8 cellular contexts compared by ENCODE assay signal in the genomic region with DNA sequence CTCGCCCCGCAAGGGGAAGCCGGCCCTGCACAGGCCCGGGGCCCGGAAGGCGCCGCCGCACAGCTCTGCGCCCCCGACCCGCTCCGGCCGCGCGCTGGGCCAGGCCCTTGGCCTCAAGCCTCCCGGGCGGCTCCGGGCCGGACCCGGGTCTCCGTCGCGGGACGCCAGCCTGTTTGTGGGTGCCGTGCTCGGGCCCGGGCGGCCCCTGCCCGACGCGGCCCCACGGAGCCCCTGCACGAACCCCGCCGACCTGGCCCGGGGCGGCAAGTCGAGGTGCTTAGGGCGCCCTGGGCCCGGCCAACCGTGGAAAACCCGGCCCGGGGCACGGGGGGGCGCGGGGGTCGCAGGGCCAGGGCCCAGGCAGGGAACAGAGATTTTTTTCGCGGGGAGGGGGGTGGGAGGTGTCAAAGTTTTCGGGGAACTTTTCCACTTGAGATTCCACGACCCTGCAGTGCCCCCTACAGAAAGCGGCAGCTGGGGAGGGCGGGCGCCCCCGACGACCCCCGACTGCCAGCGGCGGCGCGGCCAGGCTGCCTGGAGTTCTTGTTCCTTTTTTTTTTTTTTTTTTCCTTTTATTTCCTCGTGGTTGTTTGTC. TPM values are rescaled to one million over a fixed set of nuclear protein-coding genes. Genes with fewer than 3 reads are reported as not detected.
A peak's percentile ranks its signal among the peaks of the same experiment; 100 is the strongest.
DNase-seq lines count a peak whose midpoint lies in the region; ATAC-seq and TF ChIP-seq lines count a peak whose summit lies in the region.

No MANE protein-coding gene starts in this region.

- ATAC-seq in HG03280 (IDR thresholded peaks at IDR 0.05; ENCODE audit: unreplicated experiment) (peak; percentile 20), GM18861 (IDR thresholded peaks at IDR 0.05; ENCODE audit: unreplicated experiment) (no peak)
- ATAC-seq in activated CD8-positive, alpha-beta T cell treated with anti-CD3 and anti-CD28 coated beads for 36 hours: peak; percentile 7

- peaks cover 26% of the 10 kb centered on the region for H3K36me3 Mint-ChIP-seq in activated CD8-positive, alpha-beta T cell treated with anti-CD3 and anti-CD28 coated beads for 36 hours (ENCODE audit: low read depth)
- no peaks in the 10 kb centered on the region for H3K36me3 Mint-ChIP-seq in nephron progenitor cell (ENCODE audit: low read depth)

- DNase-seq in GM13976 (ENCODE audit: low spot score): peak; percentile 78
- peak; percentile 52 for DNase-seq in activated CD8-positive, alpha-beta T cell treated with anti-CD3 and anti-CD28 coated beads for 36 hours
- no peak for DNase-seq in epithelial cell of proximal tubule (ENCODE audit: low read depth)
- peak; percentile 54 for DNase-seq in nephron progenitor cell
- DNase-seq in epidermal melanocyte (ENCODE audit: insufficient read length, low spot score): no peak
- no peak for DNase-seq in mesenteric fat pad (ENCODE audit: low spot score)

- POLR2A ChIA-PET in activated CD8-positive, alpha-beta T cell treated with anti-CD3 and anti-CD28 coated beads for 36 hours (lab: Charles Lee): interaction anchor here (0.9 to 3.0 kb wide), 16 partner anchors 9 to 382 kb away, joined by 3 to 16 read pairs (median 5); a partner anchor contains a TSS

- H3K27ac Mint-ChIP-seq in activated CD8-positive, alpha-beta T cell treated with anti-CD3 and anti-CD28 coated beads for 36 hours: peak overlapping the region; percentile 95
- H3K27ac Mint-ChIP-seq in nephron progenitor cell: peak overlapping the region; percentile 99

- H3K27me3 Mint-ChIP-seq in activated CD8-positive, alpha-beta T cell treated with anti-CD3 and anti-CD28 coated beads for 36 hours: no peaks in the 10 kb centered on the region
- peaks cover 25% of the 10 kb centered on the region for H3K27me3 Mint-ChIP-seq in nephron progenitor cell (ENCODE audit: low read depth, poor library complexity)

- peak overlapping the region; percentile 93 for H3K4me3 ChIP-seq in epithelial cell of proximal tubule (ENCODE audit: low read depth, low read length)

- H3K4me1 Mint-ChIP-seq in activated CD8-positive, alpha-beta T cell treated with anti-CD3 and anti-CD28 coated beads for 36 hours (ENCODE audit: low read depth): peaks cover 12% of the 10 kb centered on the region
- H3K4me1 Mint-ChIP-seq in nephron progenitor cell: peaks cover 63% of the 10 kb centered on the region

- no peaks in the 10 kb centered on the region for H3K9me3 Mint-ChIP-seq in activated CD8-positive, alpha-beta T cell treated with anti-CD3 and anti-CD28 coated beads for 36 hours
- no peaks in the 10 kb centered on the region for H3K9me3 Mint-ChIP-seq in nephron progenitor cell

- TF ChIP-seq CTCF in GM13976 (IDR thresholded peaks at IDR 0.05; ENCODE audit: borderline replicate concordance, control extremely low read depth, extremely low read depth, insufficient read depth, missing control alignments) (peak; percentile 60), epithelial cell of proximal tubule (conservative IDR thresholded peaks at IDR 0.05; ENCODE audit: low read depth, low read length) (no peak), nephron progenitor cell (IDR thresholded peaks at IDR 0.05) (no peak)
- no peak for TF ChIP-seq CTCF in activated CD8-positive, alpha-beta T cell treated with anti-CD3 and anti-CD28 coated beads for 36 hours (IDR thresholded peaks at IDR 0.05)

- CTCF ChIA-PET in activated CD8-positive, alpha-beta T cell treated with anti-CD3 and anti-CD28 coated beads for 36 hours (lab: Charles Lee): interaction anchor here (0.5 to 3.3 kb wide), 16 partner anchors 8 to 378 kb away, joined by 3 to 24 read pairs (median 4); a partner anchor contains a TSS

- in situ Hi-C loops in GM13976 (cut with MboI; ENCODE audit: low sequenced_read_pairs, unreplicated experiment): no loop called here

- intact Hi-C loops in activated CD8-positive, alpha-beta T cell treated with anti-CD3 and anti-CD28 coated beads for 36 hours (cut with micrococcal nuclease): loop anchor here (5.0 kb wide), 3 partner anchors 42 to 413 kb away; a partner anchor contains a TSS

- peak overlapping the region; percentile 93 for H3K4me3 Mint-ChIP-seq in activated CD8-positive, alpha-beta T cell treated with anti-CD3 and anti-CD28 coated beads for 36 hours
- peak overlapping the region; percentile 99 for H3K4me3 Mint-ChIP-seq in nephron progenitor cell

RNA-seq across cellular contexts. Expression of a gene that starts 0.8 kb away (rescaled TPM):
- 100 to 1,000 TPM; 108 to 109 TPM for total RNA-seq in activated CD8-positive, alpha-beta T cell treated with anti-CD3 and anti-CD28 coated beads for 36 hours
- 10.4 and 14.4 TPM in 2 replicates for total RNA-seq in epithelial cell of proximal tubule
- 44.9 TPM for total RNA-seq in mesenteric fat pad

RNA-seq across cellular contexts. Expression of a gene that starts 42.3 kb away (rescaled TPM):
- total RNA-seq in activated CD8-positive, alpha-beta T cell treated with anti-CD3 and anti-CD28 coated beads for 36 hours: 10 to 100 TPM; 15.4 to 17.1 TPM
- total RNA-seq in epithelial cell of proximal tubule: 18.8 and 26.5 TPM in 2 replicates
- total RNA-seq in mesenteric fat pad: 42.3 TPM

Comparison
In these comparisons a context has a peak if more than half of its experiments do, and no peak if none do; other contexts are left out.
1. DNase-seq: peak in GM13976 (single experiment), activated CD8-positive, alpha-beta T cell treated with anti-CD3 and anti-CD28 coated beads for 36 hours (single experiment) and nephron progenitor cell (single experiment); none in epithelial cell of proximal tubule (single experiment), epidermal melanocyte (single experiment) and mesenteric fat pad (single experiment).